ENCODE assay signal across 1 cellular context in genomic region chr4:67719953-67720617, GRCh38.
TF ChIP-seq lines count a peak whose summit lies in the region.

No MANE protein-coding gene starts in this region.

TF ChIP-seq in HepG2, 621 proteins besides CTCF, POLR2A, EP300 and RAD21:
- TF ChIP-seq ZBTB42 (CRISPR knock-in tag; IDR thresholded peaks at IDR 0.05) (no peak), HNRNPH1 (optimal IDR thresholded peaks at IDR 0.05; ENCODE audit: low read depth, low read length) (no peak), BATF2 (CRISPR knock-in tag; IDR thresholded peaks at IDR 0.05) (no peak), HMGXB4 (CRISPR knock-in tag; IDR thresholded peaks at IDR 0.05; ENCODE audit: borderline replicate concordance in 1 of 2, low read depth in 1 of 2) (no peak), PRMT3 (CRISPR knock-in tag; IDR thresholded peaks at IDR 0.05; ENCODE audit: borderline replicate concordance, low read depth) (no peak), GMEB1 (CRISPR knock-in tag; IDR thresholded peaks at IDR 0.05; ENCODE audit: borderline replicate concordance) (no peak), ZNF263 (CRISPR knock-in tag; IDR thresholded peaks at IDR 0.05) (peak; percentile 44; the same call in 1 of the 2 replicates)
